ENCODE assay signal across 8 cellular contexts in the genomic region with DNA sequence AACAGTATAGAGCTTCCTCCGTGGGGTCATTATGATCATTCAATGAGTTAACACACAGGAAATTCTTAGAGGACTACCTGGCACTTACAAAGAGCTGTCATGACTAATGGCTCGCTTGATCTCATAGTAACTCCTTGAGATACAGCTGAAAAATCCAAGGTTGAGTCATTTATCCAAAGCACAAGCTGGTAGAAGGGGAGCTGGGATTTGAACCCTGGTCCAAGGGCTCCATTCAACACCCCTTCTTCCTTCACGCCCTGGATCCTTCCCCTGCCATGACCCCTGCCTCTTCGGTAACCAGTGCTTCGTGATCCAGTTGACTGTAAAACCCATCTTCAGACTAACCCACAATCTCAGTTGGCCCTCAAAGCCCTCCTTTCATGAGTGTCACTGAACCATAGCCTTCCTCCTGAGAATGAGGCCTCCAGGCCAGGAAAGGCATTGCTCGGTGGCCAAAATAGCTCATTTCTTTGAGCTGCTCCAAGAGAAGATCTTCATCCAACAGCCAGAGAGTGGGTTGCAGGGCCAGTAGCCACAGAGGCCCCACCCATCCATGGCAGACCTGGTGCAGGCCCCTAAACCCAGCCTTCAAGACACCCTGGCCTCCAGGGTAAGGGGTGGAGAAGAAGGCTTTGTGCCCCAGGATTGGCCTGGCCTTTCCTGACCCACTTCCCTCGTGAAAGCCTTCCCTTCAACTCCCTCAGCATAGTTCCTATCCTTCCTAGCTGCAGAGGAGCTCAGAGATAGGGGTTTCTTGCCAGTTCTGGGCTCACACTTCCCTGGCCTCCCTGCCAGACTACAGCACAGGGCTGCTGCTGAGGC. TPM values are rescaled to one million over a fixed set of nuclear protein-coding genes. Genes with fewer than 3 reads are reported as not detected.
DNase-seq lines count a peak whose midpoint lies in the region; ATAC-seq, FAIRE-seq and TF ChIP-seq lines count a peak whose summit lies in the region.

No MANE protein-coding gene starts in this region.

- H3K36me3 Mint-ChIP-seq in HFFc6 (ENCODE audit: low read depth): peaks cover 41% of the 10 kb centered on the region
- H3K36me3 Mint-ChIP-seq in activated T-cell treated with anti-CD3 and anti-CD28 coated beads, Interleukin-2, amount 50 U/mL, for 72 hours (ENCODE audit: insufficient read depth in 2 of 2): peaks cover 13 to 22% of the 10 kb centered on the region in 2 donors

- H3K27me3 ChIP-seq in heart right ventricle (no peaks in the 10 kb centered on the region), small intestine (ENCODE audit: control insufficient read depth in 2 of 2, insufficient read depth in 2 of 2, low read length in 2 of 2) (no peaks in the 10 kb centered on the region)

- peaks cover 74% of the 10 kb centered on the region for H3K4me1 Mint-ChIP-seq in HFFc6 (ENCODE audit: low read depth)
- peaks cover 83% of the 10 kb centered on the region for H3K4me1 Mint-ChIP-seq in activated T-cell treated with anti-CD3 and anti-CD28 coated beads, Interleukin-2, amount 50 U/mL, for 72 hours (ENCODE audit: low read depth)

- TF ChIP-seq CTCF in HFFc6 (IDR thresholded peaks at IDR 0.05) (no peak), heart right ventricle (IDR thresholded peaks at IDR 0.05) (no peak)

- peak overlapping the region; percentile 68 for H3K4me3 Mint-ChIP-seq in HFFc6
- peak overlapping the region; percentile 10 to 17 for H3K4me3 Mint-ChIP-seq in activated T-cell treated with anti-CD3 and anti-CD28 coated beads, Interleukin-2, amount 50 U/mL, for 72 hours

- peak overlapping the region; percentile 99 for H3K27ac Mint-ChIP-seq in HFFc6
- no peak overlapping the region for H3K27ac Mint-ChIP-seq in activated T-cell treated with anti-CD3 and anti-CD28 coated beads, Interleukin-2, amount 50 U/mL, for 72 hours

- peak; percentile 88 for DNase-seq in HFFc6
- no peak for DNase-seq in activated T-cell treated with anti-CD3 and anti-CD28 coated beads, Interleukin-2, amount 50 U/mL, for 72 hours
- DNase-seq in heart right ventricle: no peak
- DNase-seq in small intestine: peak; percentile 64
- DNase-seq in NOMO-1 treated with DMSO at 0.1 percent for 48 hours (lab: John Stamatoyannopoulos, UW; ENCODE audit: unreplicated experiment): no peak

- H3K27ac ChIP-seq in heart right ventricle: peak overlapping the region in 9 of 10 donors; percentile 27 to 100 (median 99)
- peak overlapping the region; percentile 85 to 89 for H3K27ac ChIP-seq in small intestine (ENCODE audit: low read depth in 1 of 2, low read length in 1 of 2)

- H3K9me3 ChIP-seq in heart right ventricle (no peaks in the 10 kb centered on the region), small intestine (ENCODE audit: control insufficient read depth, low read depth) (no peaks in the 10 kb centered on the region)

- intact Hi-C loops in heart right ventricle (cut with DNase I): loop anchor here in 7 of 10 donors (5.0 to 10.0 kb wide), 7 partner anchors 53 to 538 kb away; no protein-coding TSS in a partner anchor

- H3K4me3 ChIP-seq in heart right ventricle: no peak overlapping the region
- no peak overlapping the region for H3K4me3 ChIP-seq in small intestine (ENCODE audit: low read depth in 1 of 2, low read length in 2 of 2)

- no peak for FAIRE-seq in small intestine (lab: Jason Lieb, UNC)

- peak in 1 of 2 donors; percentile 6 for ATAC-seq in activated T-cell treated with anti-CD3 and anti-CD28 coated beads, Interleukin-2, amount 50 U/mL, for 72 hours (replicated peaks in 1 of 2)
- ATAC-seq in heart right ventricle: peak in 1 of 8 donors; percentile 3
- ATAC-seq in GM21723 (IDR thresholded peaks at IDR 0.05; ENCODE audit: unreplicated experiment): no peak
- no peak for ATAC-seq in HG02970 (IDR thresholded peaks at IDR 0.05; ENCODE audit: low FRiP score, unreplicated experiment)
- no peak for ATAC-seq in HG03460 (IDR thresholded peaks at IDR 0.05; ENCODE audit: unreplicated experiment)

- 77 to 78% methylated on average over 7 of the region's 7 CpGs for WGBS in heart right ventricle, 2 donors
- WGBS in small intestine, 3 donors: 57 to 70% (median 70%) methylated on average over 7 of the region's 7 CpGs

- H3K4me1 ChIP-seq in heart right ventricle (peaks cover 5 to 81% (median 55%) of the 10 kb centered on the region in 9 donors), small intestine (ENCODE audit: control insufficient read depth in 2 of 2, insufficient read depth in 1 of 2, low read depth in 1 of 2, low read length in 1 of 2) (peaks cover 28 to 29% of the 10 kb centered on the region in 2 donors)

- peaks cover 4% of the 10 kb centered on the region; the same call in 1 of the 2 replicates for H3K9me3 Mint-ChIP-seq in HFFc6
- H3K9me3 Mint-ChIP-seq in activated T-cell treated with anti-CD3 and anti-CD28 coated beads, Interleukin-2, amount 50 U/mL, for 72 hours: no peaks in the 10 kb centered on the region

- H3K27me3 Mint-ChIP-seq in HFFc6 (ENCODE audit: insufficient read depth): peaks cover 53% of the 10 kb centered on the region
- no peaks in the 10 kb centered on the region for H3K27me3 Mint-ChIP-seq in activated T-cell treated with anti-CD3 and anti-CD28 coated beads, Interleukin-2, amount 50 U/mL, for 72 hours (ENCODE audit: low read depth)

- H3K36me3 ChIP-seq in heart right ventricle: peaks cover 0 to 38% (median 26%) of the 10 kb centered on the region in 9 donors
- H3K36me3 ChIP-seq in small intestine (ENCODE audit: control insufficient read depth in 2 of 2, insufficient read depth in 2 of 2, low read length in 2 of 2): peaks cover 16% of the 10 kb centered on the region in 2 donors

RNA-seq across cellular contexts. Expression of a gene that starts 7.7 kb away (rescaled TPM):
- 100 to 1,000 TPM; 135 to 161 (median 144) TPM for total RNA-seq in HFFc6 (2021; fragmentation: NEBNext Ultra II Directional; extraction: Animal tissue kit (Norgen Biotek cat#: 25700))
- 10 to 100 TPM; 95.0 TPM for total RNA-seq in activated T-cell treated with anti-CD3 and anti-CD28 coated beads, Interleukin-2, amount 50 U/mL, for 72 hours
- 100 to 1,000 TPM in 2 of 10 donors, 10 to 100 TPM in 8; 46.5 to 127 (median 55.3) TPM for total RNA-seq in heart right ventricle
- 10 to 100 TPM; 40.8 to 41.1 TPM for polyA plus RNA-seq in heart right ventricle
- 10 to 100 TPM; 27.6 to 70.7 (median 33.1) TPM for polyA plus RNA-seq in small intestine

Comparison
In these comparisons a context has a peak if more than half of its experiments do, and no peak if none do; other contexts are left out.
1. DNase-seq: peak in HFFc6 (single experiment) and small intestine (single experiment); none in activated T-cell treated with anti-CD3 and anti-CD28 coated beads, Interleukin-2, amount 50 U/mL, for 72 hours (0 of 2), heart right ventricle (0 of 2) and NOMO-1 treated with DMSO at 0.1 percent for 48 hours (single experiment).